Comparison of ENCODE assay signal across 19 cellular contexts in the genomic region with DNA sequence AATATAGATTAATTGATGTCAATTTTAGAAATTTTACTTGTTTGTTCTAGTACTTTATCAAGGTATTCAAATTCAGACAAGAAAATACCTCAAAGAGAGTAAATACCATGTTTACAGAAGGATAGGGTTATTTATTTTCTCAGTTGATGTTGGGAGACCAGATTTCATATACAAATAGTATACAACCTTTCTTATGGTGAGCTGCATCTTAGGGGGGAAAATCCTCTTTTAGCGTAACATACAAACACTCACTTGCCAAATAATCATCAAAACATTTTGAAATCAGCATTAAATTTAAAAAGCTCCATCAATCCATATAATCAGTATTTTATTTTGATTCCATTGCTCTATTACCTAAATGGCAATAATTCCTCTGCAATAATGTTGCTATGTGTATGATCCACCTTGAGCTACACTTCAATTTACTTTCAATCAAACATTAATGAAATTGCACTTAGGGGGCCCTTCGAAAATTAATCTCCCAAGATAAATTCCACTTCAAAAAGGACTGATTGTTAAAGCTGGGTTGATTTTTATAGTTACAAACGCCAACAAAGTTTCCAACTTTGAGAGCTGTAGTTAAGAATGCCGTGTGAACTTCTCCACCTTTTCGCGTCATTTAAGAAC. TPM values are rescaled to one million over a fixed set of nuclear protein-coding genes. Genes with fewer than 3 reads are reported as not detected.
DNase-seq lines count a peak whose midpoint lies in the region; ATAC-seq lines count a peak whose summit lies in the region.
"Had no signal": no experiment of that assay in that cellular context is flagged by ENCODE, and none has a peak within 500 bp of the region (broad histone marks: within the 10 kb centered on the region; RNA-seq: fewer than 3 reads in every experiment).

No MANE protein-coding gene starts in this region.

- H3K27me3 Mint-ChIP-seq in T-helper 1 cell treated with Interleukin-12 subunit alpha and Interleukin-12 subunit beta and Interleukin-4 antibody, amounts not matched to agents 30 μg/mL and 1 μg/mL, for 36 hours (ENCODE audit: low read depth): peaks cover 73% of the 10 kb centered on the region
- H3K27me3 Mint-ChIP-seq in CD8-positive, alpha-beta memory T cell: peaks cover 66 to 72% of the 10 kb centered on the region in 2 donors
- H3K27me3 Mint-ChIP-seq in activated naive CD8-positive, alpha-beta T cell: peaks cover 55% of the 10 kb centered on the region
- peaks cover 52 to 53% (median 52%) of the 10 kb centered on the region in 3 donors for H3K27me3 Mint-ChIP-seq in naive B cell

- intact Hi-C loops in head of caudate nucleus (cut with DNase I): no loop called here

- H3K4me3 ChIP-seq in CD8-positive, alpha-beta memory T cell (ENCODE audit: low read length): no peak overlapping the region
- no peak overlapping the region for H3K4me3 ChIP-seq in Karpas-422 (ENCODE audit: low read length)
- H3K4me3 ChIP-seq: thoracic aorta had no signal

- no peak for ATAC-seq in naive B cell (ENCODE audit: low read depth in 2 of 2)

- H4K20me1 ChIP-seq in Karpas-422 (ENCODE audit: insufficient read depth, low read depth, low read length): no peaks in the 10 kb centered on the region

- CTCF ChIA-PET in CD8-positive, alpha-beta memory T cell (lab: Charles Lee): interaction anchor here (1.6 kb wide), 1 partner anchor 110 kb away, joined by 3 read pairs; no protein-coding TSS in a partner anchor

- no peak overlapping the region for H2AFZ ChIP-seq in Karpas-422 (ENCODE audit: low read length)

- H3K9ac ChIP-seq in Karpas-422 (ENCODE audit: low read length): no peak overlapping the region

- H3K36me3 Mint-ChIP-seq in T-helper 1 cell treated with Interleukin-12 subunit alpha and Interleukin-12 subunit beta and Interleukin-4 antibody, amounts not matched to agents 30 μg/mL and 1 μg/mL, for 36 hours (ENCODE audit: low read depth): peaks cover 17% of the 10 kb centered on the region
- peaks cover 5 to 10% (median 5%) of the 10 kb centered on the region in 3 donors for H3K36me3 Mint-ChIP-seq in CD8-positive, alpha-beta memory T cell
- peaks cover 15% of the 10 kb centered on the region for H3K36me3 Mint-ChIP-seq in activated naive CD8-positive, alpha-beta T cell
- H3K36me3 Mint-ChIP-seq in naive B cell: peaks cover 8 to 11% of the 10 kb centered on the region in 2 donors

- H3K27me3 ChIP-seq in CD8-positive, alpha-beta memory T cell (ENCODE audit: insufficient read depth, low read length, poor library complexity, severe bottlenecking): peaks cover 69% of the 10 kb centered on the region
- no peaks in the 10 kb centered on the region for H3K27me3 ChIP-seq in Karpas-422 (ENCODE audit: low read length)

- no peaks in the 10 kb centered on the region for H3K9me3 Mint-ChIP-seq in T-helper 1 cell treated with Interleukin-12 subunit alpha and Interleukin-12 subunit beta and Interleukin-4 antibody, amounts not matched to agents 30 μg/mL and 1 μg/mL, for 36 hours
- H3K9me3 Mint-ChIP-seq in CD8-positive, alpha-beta memory T cell: peaks cover 16 to 29% (median 25%) of the 10 kb centered on the region in 5 donors
- H3K9me3 Mint-ChIP-seq in activated naive CD8-positive, alpha-beta T cell (ENCODE audit: low read depth): peaks cover 9% of the 10 kb centered on the region
- peaks cover 0 to 13% (median 6%) of the 10 kb centered on the region in 7 donors for H3K9me3 Mint-ChIP-seq in naive B cell

- H3K27ac ChIP-seq in CD8-positive, alpha-beta memory T cell (ENCODE audit: low read depth, low read length): no peak overlapping the region
- H3K27ac ChIP-seq in Karpas-422 (ENCODE audit: low read length): no peak overlapping the region
- H3K27ac ChIP-seq: 22Rv1, brain microvascular endothelial cell, sigmoid colon, thoracic aorta had no signal

- H3K9me3 ChIP-seq in CD8-positive, alpha-beta memory T cell (ENCODE audit: low read length): no peaks in the 10 kb centered on the region
- H3K9me3 ChIP-seq in Karpas-422 (ENCODE audit: low read length): no peaks in the 10 kb centered on the region
- H3K9me3 ChIP-seq: sigmoid colon, thoracic aorta had no signal

- no peaks in the 10 kb centered on the region for H3K36me3 ChIP-seq in CD8-positive, alpha-beta memory T cell (ENCODE audit: insufficient read depth, low read length)
- no peaks in the 10 kb centered on the region for H3K36me3 ChIP-seq in Karpas-422 (ENCODE audit: insufficient read depth, low read length)
- H3K36me3 ChIP-seq: brain microvascular endothelial cell, thoracic aorta had no signal

- POLR2A ChIA-PET in CD8-positive, alpha-beta memory T cell (lab: Charles Lee): no interaction called here

- peaks cover 16% of the 10 kb centered on the region for H3K4me1 ChIP-seq in CD8-positive, alpha-beta memory T cell (ENCODE audit: insufficient read depth, low read length)
- no peaks in the 10 kb centered on the region for H3K4me1 ChIP-seq in Karpas-422 (ENCODE audit: low read length)

- peaks cover 29% of the 10 kb centered on the region for H3K4me1 Mint-ChIP-seq in T-helper 1 cell treated with Interleukin-12 subunit alpha and Interleukin-12 subunit beta and Interleukin-4 antibody, amounts not matched to agents 30 μg/mL and 1 μg/mL, for 36 hours (ENCODE audit: low read depth)
- H3K4me1 Mint-ChIP-seq in CD8-positive, alpha-beta memory T cell: peaks cover 19 to 21% (median 21%) of the 10 kb centered on the region in 3 donors
- peaks cover 30% of the 10 kb centered on the region for H3K4me1 Mint-ChIP-seq in activated naive CD8-positive, alpha-beta T cell (ENCODE audit: low read depth)
- H3K4me1 Mint-ChIP-seq in naive B cell: peaks cover 9 to 24% (median 15%) of the 10 kb centered on the region in 3 donors

- DNase-seq in T-helper 1 cell (no peak), naive B cell (no peak), NOMO-1 (lab: John Stamatoyannopoulos, UW; ENCODE audit: unreplicated experiment in 2 of 2) (no peak), head of caudate nucleus (no peak), Karpas-422 (no peak)
- no peak for DNase-seq in CD8-positive, alpha-beta memory T cell
- DNase-seq: activated gamma-delta T cell, brain microvascular endothelial cell, C1 segment of cervical spinal cord, dermis blood vessel endothelial cell, NCI-H1930, nucleus accumbens, sigmoid colon had no signal

- H3K4me3 Mint-ChIP-seq in T-helper 1 cell treated with Interleukin-12 subunit alpha and Interleukin-12 subunit beta and Interleukin-4 antibody, amounts not matched to agents 30 μg/mL and 1 μg/mL, for 36 hours: peak overlapping the region; percentile 68
- peak overlapping the region; percentile 66 to 77 (median 74) for H3K4me3 Mint-ChIP-seq in CD8-positive, alpha-beta memory T cell
- H3K4me3 Mint-ChIP-seq in activated naive CD8-positive, alpha-beta T cell: peak overlapping the region; percentile 76
- peak overlapping the region in 7 of 8 donors; percentile 43 to 80 (median 77) for H3K4me3 Mint-ChIP-seq in naive B cell

- no peak overlapping the region for H3K4me2 ChIP-seq in Karpas-422 (ENCODE audit: low read depth, low read length, poor library complexity, severe bottlenecking)

- peak overlapping the region; percentile 71 for H3K27ac Mint-ChIP-seq in T-helper 1 cell treated with Interleukin-12 subunit alpha and Interleukin-12 subunit beta and Interleukin-4 antibody, amounts not matched to agents 30 μg/mL and 1 μg/mL, for 36 hours
- peak overlapping the region in 3 of 8 donors; percentile 4 to 82 (median 35) for H3K27ac Mint-ChIP-seq in CD8-positive, alpha-beta memory T cell
- H3K27ac Mint-ChIP-seq in activated naive CD8-positive, alpha-beta T cell: no peak overlapping the region
- peak overlapping the region in 2 of 6 donors; percentile 52 to 85 for H3K27ac Mint-ChIP-seq in naive B cell

- H3K79me2 ChIP-seq in Karpas-422 (ENCODE audit: low read length): no peaks in the 10 kb centered on the region

- no peaks in the 10 kb centered on the region for H3K9me2 ChIP-seq in Karpas-422 (replicated peaks; ENCODE audit: insufficient read depth, low read length)

RNA-seq across cellular contexts. Expression of a gene that starts 2.2 kb away (rescaled TPM):
- total RNA-seq in CD8-positive, alpha-beta memory T cell: not detected
- not detected for polyA plus RNA-seq in CD8-positive, alpha-beta memory T cell
- not detected for polyA plus RNA-seq in naive B cell (ENCODE audit: low read depth in 6 of 6)
- not detected in 2 replicates for total RNA-seq in Karpas-422 (2014; rRNA removed; shearing (Covaris generic); ENCODE audit: low replicate concordance)
- total RNA-seq: dermis blood vessel endothelial cell, esophagus mucosa, Right ventricle myocardium superior, sigmoid colon, thoracic aorta had no signal
- polyA plus RNA-seq: sigmoid colon had no signal
